Comparison of ENCODE assay signal across 2 cellular contexts in the genomic region with DNA sequence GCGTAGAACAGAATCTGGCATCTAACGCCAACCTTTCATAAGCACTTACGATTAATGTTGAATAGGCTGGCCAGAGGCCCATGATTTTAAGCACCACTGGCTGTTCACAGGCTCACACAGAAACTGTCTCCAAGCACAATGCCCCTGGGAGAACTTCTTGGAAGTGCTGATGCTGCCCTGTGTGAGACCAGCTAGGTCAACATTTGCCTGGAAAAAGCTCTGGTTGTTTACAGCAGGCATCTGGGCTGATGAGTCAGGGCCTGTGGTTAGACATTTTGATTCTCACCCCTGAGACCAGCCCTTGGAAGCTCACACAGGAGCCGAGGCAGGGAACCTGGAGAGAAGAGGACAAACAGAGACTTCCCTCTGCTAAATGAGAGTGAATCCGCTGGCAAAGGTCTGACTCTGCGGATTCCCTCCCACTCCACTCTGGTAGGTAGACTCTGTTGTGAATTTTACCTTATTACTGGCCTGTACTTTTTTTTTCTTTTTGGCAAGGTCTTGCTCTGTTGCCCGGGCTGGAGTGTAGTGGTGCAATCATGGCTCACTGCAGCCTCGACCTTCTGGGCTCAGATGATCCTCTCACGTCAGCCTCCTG.
TF ChIP-seq lines count a peak whose summit lies in the region.

No MANE protein-coding gene starts in this region.

TF ChIP-seq in HCT116, 20 proteins besides CTCF, POLR2A, EP300 and RAD21 (continued from another document):
- TF ChIP-seq REST (IDR thresholded peaks at IDR 0.05; ENCODE audit: low read depth): no peak
- no peak for TF ChIP-seq SRF (IDR thresholded peaks at IDR 0.05; ENCODE audit: low read depth)
- no peak for TF ChIP-seq JUND (IDR thresholded peaks at IDR 0.05)
- TF ChIP-seq ELF1 (IDR thresholded peaks at IDR 0.05; ENCODE audit: borderline replicate concordance, low read depth): no peak
- TF ChIP-seq EZH2 (IDR thresholded peaks at IDR 0.05): no peak
- TF ChIP-seq FOSL1 (IDR thresholded peaks at IDR 0.05; ENCODE audit: low read depth): no peak

TF ChIP-seq in SK-N-SH treated with all-trans-retinoic acid at 6 μM for 48 hours, 23 proteins besides CTCF, POLR2A, EP300 and RAD21 (continued from another document):
- no peak for TF ChIP-seq TSHZ2 (CRISPR knock-in tag; IDR thresholded peaks at IDR 0.05)
